8 cellular contexts compared by ENCODE assay signal in the genomic region with DNA sequence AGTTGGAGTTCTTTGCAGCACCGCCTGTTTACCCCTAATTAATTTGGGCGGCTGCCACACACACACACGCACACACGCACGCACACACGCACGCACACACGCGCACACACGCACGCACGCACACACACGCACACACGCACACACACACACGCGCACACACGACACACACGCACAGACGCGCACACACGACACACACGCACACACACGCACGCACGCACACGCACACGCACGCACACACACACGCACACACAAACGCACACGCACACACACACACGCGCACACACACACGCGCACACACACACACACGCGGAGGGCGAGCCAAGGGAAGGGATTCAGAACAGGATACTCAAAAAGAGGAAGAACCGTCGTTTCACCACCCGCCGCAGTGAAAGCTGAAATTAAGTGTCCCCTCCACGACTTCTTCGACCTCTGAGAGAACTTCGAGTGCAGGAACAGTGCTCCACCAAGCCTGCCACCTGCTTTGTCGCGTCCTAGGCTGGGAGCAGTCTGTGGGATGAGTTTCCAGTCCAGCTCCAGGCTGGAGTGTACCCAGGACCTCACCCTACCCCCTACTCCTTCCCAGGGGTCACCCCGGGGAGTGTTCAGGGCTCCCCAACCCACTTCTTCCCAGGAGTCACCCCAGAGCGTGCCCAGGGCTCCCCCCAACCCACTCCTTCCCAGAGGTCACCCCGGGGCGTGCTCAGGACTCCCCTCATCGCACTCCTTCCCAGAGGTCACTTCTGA. TPM values are rescaled to one million over a fixed set of nuclear protein-coding genes. Genes with fewer than 3 reads are reported as not detected.
A peak's percentile ranks its signal among the peaks of the same experiment; 100 is the strongest.
DNase-seq lines count a peak whose midpoint lies in the region; ATAC-seq and TF ChIP-seq lines count a peak whose summit lies in the region.

No MANE protein-coding gene starts in this region.

- H3K4me3 ChIP-seq in CD4-positive, alpha-beta memory T cell (ENCODE audit: low read length in 2 of 2) = peak overlapping the region; percentile 68 to 95

- H3K27me3 Mint-ChIP-seq in CD4-positive, alpha-beta memory T cell = no peaks in the 10 kb centered on the region
- no peaks in the 10 kb centered on the region for H3K27me3 Mint-ChIP-seq in activated T-cell treated with anti-CD3 and anti-CD28 coated beads, Interleukin-2, amount 50 U/mL, for 24 hours
- no peaks in the 10 kb centered on the region for H3K27me3 Mint-ChIP-seq in osteocyte (ENCODE audit: unreplicated experiment)

- POLR2A ChIA-PET in CD4-positive, alpha-beta memory T cell (lab: Charles Lee; ENCODE audit: partially characterized antibody) = interaction anchor here (1.1 to 11.1 kb wide), 17 partner anchors 8 to 396 kb away, joined by 3 to 263 read pairs (median 13); a partner anchor contains a TSS

- peaks cover 33 to 35% of the 10 kb centered on the region in 2 donors for H3K36me3 Mint-ChIP-seq in CD4-positive, alpha-beta memory T cell
- peaks cover 47% of the 10 kb centered on the region for H3K36me3 Mint-ChIP-seq in activated T-cell treated with anti-CD3 and anti-CD28 coated beads, Interleukin-2, amount 50 U/mL, for 24 hours (ENCODE audit: low read depth)
- no peaks in the 10 kb centered on the region for H3K36me3 Mint-ChIP-seq in osteocyte (ENCODE audit: unreplicated experiment)

- H3K36me3 ChIP-seq in CD4-positive, alpha-beta memory T cell (ENCODE audit: insufficient read depth, low read length) = peaks cover 9% of the 10 kb centered on the region

- no peaks in the 10 kb centered on the region for H3K9me3 ChIP-seq in CD4-positive, alpha-beta memory T cell (ENCODE audit: control insufficient read depth in 1 of 2, low read length in 2 of 2)

- ATAC-seq in GM18498 (IDR thresholded peaks at IDR 0.05; ENCODE audit: unreplicated experiment) (no peak), GM18517 (IDR thresholded peaks at IDR 0.05; ENCODE audit: unreplicated experiment) (no peak)

- intact Hi-C loops in CD4-positive, alpha-beta memory T cell (cut with micrococcal nuclease) = loop anchor here (10.0 kb wide), 2 partner anchors 400 to 540 kb away; no protein-coding TSS in a partner anchor

- TF ChIP-seq CTCF in osteocyte (IDR thresholded peaks at IDR 0.05) = no peak

- CTCF ChIA-PET in CD4-positive, alpha-beta memory T cell (lab: Charles Lee; ENCODE audit: partially characterized antibody) = interaction anchor here (1.6 to 11.7 kb wide), 5 partner anchors 13 to 33 kb away, joined by 5 to 244 read pairs (median 12); no protein-coding TSS in a partner anchor

- peaks cover 0 to 6% (median 0%) of the 10 kb centered on the region in 8 donors for H3K9me3 Mint-ChIP-seq in CD4-positive, alpha-beta memory T cell
- H3K9me3 Mint-ChIP-seq in activated T-cell treated with anti-CD3 and anti-CD28 coated beads, Interleukin-2, amount 50 U/mL, for 24 hours = no peaks in the 10 kb centered on the region
- no peaks in the 10 kb centered on the region for H3K9me3 Mint-ChIP-seq in osteocyte (ENCODE audit: unreplicated experiment)

- DNase-seq in CD4-positive, alpha-beta memory T cell = peak; percentile 49 to 68 (median 56)
- DNase-seq in LHCN-M2 (ENCODE audit: low read depth) = peak; percentile 15
- peak; percentile 64 for DNase-seq in activated T-cell treated with anti-CD3 and anti-CD28 coated beads, Interleukin-2, amount 50 U/mL, for 24 hours
- peak; percentile 64 for DNase-seq in germinal center (ENCODE audit: low spot score)
- no peak for DNase-seq in osteocyte (ENCODE audit: extremely low spot score, unreplicated experiment)
- DNase-seq in NCI-H1436 treated with DMSO at 0.1 percent for 48 hours (lab: John Stamatoyannopoulos, UW) = no peak

- H3K27ac ChIP-seq in CD4-positive, alpha-beta memory T cell (ENCODE audit: low read depth, low read length) = peak overlapping the region; percentile 92

- no peaks in the 10 kb centered on the region for H3K27me3 ChIP-seq in CD4-positive, alpha-beta memory T cell (ENCODE audit: insufficient read depth, low read length)

- H3K4me3 Mint-ChIP-seq in CD4-positive, alpha-beta memory T cell = peak overlapping the region; percentile 91 to 100 (median 97)
- peak overlapping the region; percentile 90 for H3K4me3 Mint-ChIP-seq in activated T-cell treated with anti-CD3 and anti-CD28 coated beads, Interleukin-2, amount 50 U/mL, for 24 hours
- H3K4me3 Mint-ChIP-seq in osteocyte (ENCODE audit: unreplicated experiment) = peak overlapping the region; percentile 78

- H3K27ac Mint-ChIP-seq in CD4-positive, alpha-beta memory T cell = peak overlapping the region; percentile 92 to 100 (median 97)
- H3K27ac Mint-ChIP-seq in activated T-cell treated with anti-CD3 and anti-CD28 coated beads, Interleukin-2, amount 50 U/mL, for 24 hours = peak overlapping the region; percentile 94
- no peak overlapping the region for H3K27ac Mint-ChIP-seq in osteocyte (ENCODE audit: unreplicated experiment)

- peaks cover 76% of the 10 kb centered on the region for H3K4me1 ChIP-seq in CD4-positive, alpha-beta memory T cell (ENCODE audit: insufficient read depth, low read length)

- peaks cover 67 to 86% (median 75%) of the 10 kb centered on the region in 4 donors for H3K4me1 Mint-ChIP-seq in CD4-positive, alpha-beta memory T cell
- peaks cover 84% of the 10 kb centered on the region for H3K4me1 Mint-ChIP-seq in activated T-cell treated with anti-CD3 and anti-CD28 coated beads, Interleukin-2, amount 50 U/mL, for 24 hours (ENCODE audit: low read depth)
- peaks cover 20% of the 10 kb centered on the region for H3K4me1 Mint-ChIP-seq in osteocyte (ENCODE audit: unreplicated experiment)

RNA-seq across cellular contexts. Expression of a gene that starts 1.1 kb away (rescaled TPM):
- total RNA-seq in CD4-positive, alpha-beta memory T cell = 100 to 1,000 TPM; 296 to 306 TPM
- polyA plus RNA-seq in CD4-positive, alpha-beta memory T cell = 100 to 1,000 TPM; 544 to 586 TPM
- total RNA-seq in LHCN-M2 (2014; rRNA removed) (15.1 and 16.2 TPM in 2 replicates), osteocyte (20.3 and 22.3 TPM in 2 replicates)
- polyA plus RNA-seq in LHCN-M2 (2012) = 10.1 TPM

RNA-seq across cellular contexts. Expression of a gene that starts 43.9 kb away (rescaled TPM):
- total RNA-seq in CD4-positive, alpha-beta memory T cell = 10 to 100 TPM; 19.5 to 24.9 TPM
- polyA plus RNA-seq in CD4-positive, alpha-beta memory T cell = 1 to 10 TPM; 4.1 to 4.4 TPM
- total RNA-seq in LHCN-M2 (2014; rRNA removed) (24.2 and 24.7 TPM in 2 replicates), osteocyte (16.0 and 18.3 TPM in 2 replicates)
- 8.6 TPM for polyA plus RNA-seq in LHCN-M2 (2012)

Comparison
In these comparisons a context has a peak if more than half of its experiments do, and no peak if none do; other contexts are left out.
1. DNase-seq: peak in CD4-positive, alpha-beta memory T cell (5 of 5), LHCN-M2 (single experiment), activated T-cell treated with anti-CD3 and anti-CD28 coated beads, Interleukin-2, amount 50 U/mL, for 24 hours (single experiment) and germinal center (single experiment); none in osteocyte (single experiment) and NCI-H1436 treated with DMSO at 0.1 percent for 48 hours (single experiment).
2. RNA of a gene that starts 1.1 kb away (total RNA-seq): 296 to 306 TPM in CD4-positive, alpha-beta memory T cell; 20.3 to 22.3 TPM in osteocyte and 15.1 to 16.2 TPM in LHCN-M2; every median in the first group is over 10 times any median in the second.
3. Peak in every context shown above with its lines, with median percentiles within 50 percentile points of each other: H3K4me3 Mint-ChIP-seq.